ENCODE assay signal across 9 cellular contexts in the genomic region with DNA sequence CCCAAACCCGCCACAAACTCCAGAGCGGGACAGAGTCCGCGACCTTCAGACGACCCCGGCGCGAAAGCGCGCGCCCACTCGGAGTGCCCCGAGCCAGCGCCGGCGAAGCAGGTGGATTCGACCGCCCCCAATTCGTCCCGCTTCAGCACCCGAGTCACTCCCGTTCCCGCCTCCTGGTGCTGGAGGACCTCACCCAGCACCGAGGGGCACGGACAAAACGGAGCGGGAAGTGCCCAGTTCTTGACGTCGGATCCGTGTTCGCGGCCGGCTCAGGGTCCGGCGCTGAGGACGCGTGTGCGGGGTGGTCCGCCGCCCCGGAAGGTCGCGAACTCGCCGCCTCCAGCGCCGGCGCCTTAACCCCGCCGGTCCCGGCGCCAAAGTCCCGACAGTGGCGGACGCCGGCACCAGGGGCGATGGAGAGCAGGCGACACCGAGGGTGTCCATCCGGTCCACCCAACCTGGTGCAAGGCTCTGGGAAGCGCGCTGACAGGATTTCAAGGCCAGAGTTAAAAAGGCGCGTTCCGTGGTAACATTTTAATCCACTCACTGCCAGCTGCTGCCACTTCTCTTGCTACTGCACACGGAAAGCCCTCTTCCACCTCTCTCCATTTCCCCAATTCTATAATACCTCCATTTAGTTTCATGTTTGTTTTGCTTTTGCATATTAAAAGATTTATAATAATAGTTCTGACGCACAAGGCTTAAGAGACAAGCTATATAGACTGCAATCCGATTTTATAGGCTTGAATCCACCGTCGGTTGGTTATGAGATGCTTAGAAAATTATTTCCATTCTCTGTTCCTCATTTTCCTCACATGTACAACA.
DNase-seq lines count a peak whose midpoint lies in the region; ATAC-seq, FAIRE-seq and TF ChIP-seq lines count a peak whose summit lies in the region.
"Had no signal": no experiment of that assay in that cellular context is flagged by ENCODE, and none has a peak within 500 bp of the region (broad histone marks: within the 10 kb centered on the region; RNA-seq: fewer than 3 reads in every experiment).

No MANE protein-coding gene starts in this region.

- no peaks in the 10 kb centered on the region for H3K9me2 ChIP-seq in PC-9 (ENCODE audit: insufficient read depth)

- peak overlapping the region; percentile 92 for H3K4me2 ChIP-seq in PC-9

- H2AFZ ChIP-seq in PC-9, result peak overlapping the region; percentile 88

- H3K36me3 Mint-ChIP-seq in endothelial cell (ENCODE audit: low read depth, unreplicated experiment), result peaks cover 4% of the 10 kb centered on the region
- H3K36me3 Mint-ChIP-seq: IgD-negative memory B cell had no signal

- no peaks in the 10 kb centered on the region for H3K9me3 Mint-ChIP-seq in endothelial cell (ENCODE audit: unreplicated experiment)

- H3K36me3 ChIP-seq in PC-9 (ENCODE audit: low read depth) (no peaks in the 10 kb centered on the region), thymus (ENCODE audit: control insufficient read depth, insufficient read depth) (no peaks in the 10 kb centered on the region)

- H3K27me3 ChIP-seq in PC-9 (ENCODE audit: insufficient read depth, low read depth) (no peaks in the 10 kb centered on the region), thymus (ENCODE audit: control insufficient read depth, insufficient read depth) (peaks cover 9% of the 10 kb centered on the region)

- no peaks in the 10 kb centered on the region for H3F3A ChIP-seq in PC-9 (ENCODE audit: insufficient read depth, low read depth)

- ATAC-seq in GM21737 (IDR thresholded peaks at IDR 0.05; ENCODE audit: unreplicated experiment) (peak; percentile 93), HG03095 (IDR thresholded peaks at IDR 0.05; ENCODE audit: unreplicated experiment) (no peak)

- no TSS peak for BruUV-seq in PC-9 (replicated peaks; lab: Mats Ljungman, UMichigan)

- peaks cover 2% of the 10 kb centered on the region for H3K4me1 Mint-ChIP-seq in endothelial cell (ENCODE audit: unreplicated experiment)
- H3K4me1 Mint-ChIP-seq: IgD-negative memory B cell had no signal

- intact Hi-C loops in PC-9 (cut with micrococcal nuclease; ENCODE audit: unreplicated experiment), result loop anchor here (5.0 kb wide), 1 partner anchor 127 kb away; no protein-coding TSS in a partner anchor

- H3K4me1 ChIP-seq in PC-9 (replicated peaks; ENCODE audit: insufficient read depth) (peaks cover 4% of the 10 kb centered on the region; the same call in 1 of the 2 replicates), thymus (ENCODE audit: control insufficient read depth, insufficient read depth, low read length) (no peaks in the 10 kb centered on the region)

- TF ChIP-seq CTCF in D721Med (IDR thresholded peaks at IDR 0.05; ENCODE audit: insufficient read depth, missing control alignments) (peak; percentile 34), PC-9 (conservative IDR thresholded peaks at IDR 0.05) (peak; percentile 89), endothelial cell (IDR thresholded peaks at IDR 0.05; ENCODE audit: unreplicated experiment) (peak; percentile 78)

- no peaks in the 10 kb centered on the region for H3K9me3 ChIP-seq in PC-9 (ENCODE audit: insufficient read depth, low read depth)
- no peaks in the 10 kb centered on the region for H3K9me3 ChIP-seq in thymus (ENCODE audit: control insufficient read depth)

- WGBS in thymus, result 12% methylated on average over 70 of the region's 70 CpGs

- POLR2A ChIA-PET in PC-9 (lab: Charles Lee; ENCODE audit: unreplicated experiment), result no interaction called here

- no peaks in the 10 kb centered on the region for H4K20me1 ChIP-seq in PC-9 (ENCODE audit: insufficient read depth)

- H3K79me2 ChIP-seq in PC-9 (ENCODE audit: low read depth), result no peaks in the 10 kb centered on the region

- FAIRE-seq in D721Med (lab: Jason Lieb, UNC), result no peak

- H3K27ac ChIP-seq in PC-9 (no peak overlapping the region), thymus (ENCODE audit: low read depth) (no peak overlapping the region)

- H3K4me3 ChIP-seq in PC-9 (peak overlapping the region; percentile 70), thymus (ENCODE audit: low read length) (peak overlapping the region; percentile 5)

- DNase-seq in D721Med (ENCODE audit: insufficient read length, low spot score) (no peak), PC-9 (peak in 1 of 2 experiments; percentile 76), endothelial cell (ENCODE audit: low spot score) (peak; percentile 73), mucosa of gallbladder (ENCODE audit: low spot score) (peak; percentile 14), DMS79 treated with DMSO at 0.1 percent for 48 hours (lab: John Stamatoyannopoulos, UW) (no peak)

- H3K27me3 Mint-ChIP-seq in endothelial cell (ENCODE audit: unreplicated experiment), result no peaks in the 10 kb centered on the region

- peak overlapping the region; percentile 80 for H3K4me3 Mint-ChIP-seq in endothelial cell (ENCODE audit: unreplicated experiment)

- CTCF ChIA-PET in PC-9 (lab: Charles Lee), result no interaction called here

- no peak overlapping the region for H3K27ac Mint-ChIP-seq in endothelial cell (ENCODE audit: unreplicated experiment)
- H3K27ac Mint-ChIP-seq: IgD-negative memory B cell had no signal

Comparison
In these comparisons a context has a peak if more than half of its experiments do, and no peak if none do; other contexts are left out.
1. DNase-seq: peak in endothelial cell (single experiment) and mucosa of gallbladder (single experiment); none in D721Med (single experiment) and DMS79 treated with DMSO at 0.1 percent for 48 hours (single experiment).
2. CTCF ChIP-seq: peak in every context shown above with its lines; median percentile 89 in PC-9; 78 in endothelial cell; 34 in D721Med.